ENCODE assay signal across 1 cellular context in the genomic region with DNA sequence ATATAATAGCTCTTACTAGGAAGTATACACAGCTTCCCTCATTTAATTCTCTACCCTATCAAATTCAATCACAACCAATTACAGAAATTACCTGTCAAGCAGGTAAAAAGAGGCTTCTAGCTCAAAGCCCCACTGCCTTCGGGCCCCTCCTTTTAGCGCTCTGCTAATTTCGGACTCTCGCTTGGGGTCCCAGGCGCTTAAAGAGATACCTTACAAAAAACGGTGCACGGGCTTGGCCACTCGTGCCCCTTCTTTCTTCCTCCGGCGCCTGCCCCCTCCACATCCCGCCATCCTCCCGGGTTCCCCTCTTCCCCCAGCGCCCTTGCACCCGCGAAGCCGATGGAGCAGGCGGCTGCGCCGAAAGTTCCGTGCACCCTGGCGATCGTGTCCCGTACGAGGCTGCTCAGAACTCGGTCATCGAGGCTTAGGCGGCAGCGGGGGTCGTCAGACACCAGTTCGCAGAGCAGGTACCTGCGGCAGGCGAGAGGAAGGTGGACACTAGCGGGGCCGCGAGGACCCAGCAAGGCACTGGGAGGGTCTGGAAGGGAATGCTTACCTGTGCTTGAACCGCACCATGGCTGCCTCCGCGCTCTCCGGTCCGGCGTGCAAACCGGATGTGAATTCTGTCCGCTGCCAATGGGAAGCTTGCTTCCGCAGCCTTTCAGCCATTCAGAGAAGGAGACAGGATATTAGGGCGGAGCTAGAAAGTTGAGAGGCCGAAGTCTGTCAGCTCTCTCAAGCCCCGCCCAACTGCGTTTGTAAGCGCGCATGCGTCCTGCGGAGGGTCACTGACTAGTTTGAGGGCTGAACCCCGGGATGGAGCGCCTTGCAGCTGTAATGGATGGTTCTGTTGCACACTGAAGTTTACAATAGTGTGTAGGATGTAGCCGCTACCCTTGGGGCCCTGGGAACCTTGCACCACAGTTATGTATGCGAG.
TF ChIP-seq lines count a peak whose summit lies in the region.

A gene with protein sequence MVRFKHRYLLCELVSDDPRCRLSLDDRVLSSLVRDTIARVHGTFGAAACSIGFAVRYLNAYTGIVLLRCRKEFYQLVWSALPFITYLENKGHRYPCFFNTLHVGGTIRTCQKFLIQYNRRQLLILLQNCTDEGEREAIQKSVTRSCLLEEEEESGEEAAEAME (minus strand): TSS at position 616 of the 937 bp plus-strand sequence. CDS start 40 bp downstream, at position 576.

TF ChIP-seq in HepG2, 621 proteins besides CTCF, POLR2A, EP300 and RAD21 (continued from another document and continues in another):
- TF ChIP-seq, protein P1, sequence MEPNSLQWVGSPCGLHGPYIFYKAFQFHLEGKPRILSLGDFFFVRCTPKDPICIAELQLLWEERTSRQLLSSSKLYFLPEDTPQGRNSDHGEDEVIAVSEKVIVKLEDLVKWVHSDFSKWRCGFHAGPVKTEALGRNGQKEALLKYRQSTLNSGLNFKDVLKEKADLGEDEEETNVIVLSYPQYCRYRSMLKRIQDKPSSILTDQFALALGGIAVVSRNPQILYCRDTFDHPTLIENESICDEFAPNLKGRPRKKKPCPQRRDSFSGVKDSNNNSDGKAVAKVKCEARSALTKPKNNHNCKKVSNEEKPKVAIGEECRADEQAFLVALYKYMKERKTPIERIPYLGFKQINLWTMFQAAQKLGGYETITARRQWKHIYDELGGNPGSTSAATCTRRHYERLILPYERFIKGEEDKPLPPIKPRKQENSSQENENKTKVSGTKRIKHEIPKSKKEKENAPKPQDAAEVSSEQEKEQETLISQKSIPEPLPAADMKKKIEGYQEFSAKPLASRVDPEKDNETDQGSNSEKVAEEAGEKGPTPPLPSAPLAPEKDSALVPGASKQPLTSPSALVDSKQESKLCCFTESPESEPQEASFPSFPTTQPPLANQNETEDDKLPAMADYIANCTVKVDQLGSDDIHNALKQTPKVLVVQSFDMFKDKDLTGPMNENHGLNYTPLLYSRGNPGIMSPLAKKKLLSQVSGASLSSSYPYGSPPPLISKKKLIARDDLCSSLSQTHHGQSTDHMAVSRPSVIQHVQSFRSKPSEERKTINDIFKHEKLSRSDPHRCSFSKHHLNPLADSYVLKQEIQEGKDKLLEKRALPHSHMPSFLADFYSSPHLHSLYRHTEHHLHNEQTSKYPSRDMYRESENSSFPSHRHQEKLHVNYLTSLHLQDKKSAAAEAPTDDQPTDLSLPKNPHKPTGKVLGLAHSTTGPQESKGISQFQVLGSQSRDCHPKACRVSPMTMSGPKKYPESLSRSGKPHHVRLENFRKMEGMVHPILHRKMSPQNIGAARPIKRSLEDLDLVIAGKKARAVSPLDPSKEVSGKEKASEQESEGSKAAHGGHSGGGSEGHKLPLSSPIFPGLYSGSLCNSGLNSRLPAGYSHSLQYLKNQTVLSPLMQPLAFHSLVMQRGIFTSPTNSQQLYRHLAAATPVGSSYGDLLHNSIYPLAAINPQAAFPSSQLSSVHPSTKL (CRISPR knock-in tag; IDR thresholded peaks at IDR 0.05): 0 out of 2 replicates have a peak, but pooled peaks have one; percentile 17
- TF ChIP-seq SMAD1 (CRISPR knock-in tag; IDR thresholded peaks at IDR 0.05; ENCODE audit: borderline replicate concordance, low read depth) (peak; percentile 87; the same call in 1 of the 2 replicates), CBX2 (IDR thresholded peaks at IDR 0.05; ENCODE audit: low read depth, low read length) (no peak), CBX2 (CRISPR knock-in tag; IDR thresholded peaks at IDR 0.05; ENCODE audit: low read depth) (no peak), ZNF124 (CRISPR knock-in tag; IDR thresholded peaks at IDR 0.05) (no peak), ZNF335 (CRISPR knock-in tag; IDR thresholded peaks at IDR 0.05) (no peak), YY1 (IDR thresholded peaks at IDR 0.05; ENCODE audit: insufficient read depth, insufficient replicate concordance, low read depth, low read length) (peak; percentile 88), ARHGAP35 (CRISPR knock-in tag; IDR thresholded peaks at IDR 0.05; ENCODE audit: borderline replicate concordance) (no peak), CBX1 (IDR thresholded peaks at IDR 0.05; ENCODE audit: low read depth) (no peak), RXRA (CRISPR knock-in tag; IDR thresholded peaks at IDR 0.05) (peak; percentile 55; the same call in 1 of the 2 replicates), SAFB2 (CRISPR knock-in tag; IDR thresholded peaks at IDR 0.05; ENCODE audit: borderline replicate concordance, low read depth) (no peak; the same call in 1 of the 2 replicates), NR3C1 (CRISPR knock-in tag; IDR thresholded peaks at IDR 0.05) (no peak), SOX13 (IDR thresholded peaks at IDR 0.05) (no peak), SOX13 (CRISPR knock-in tag; conservative IDR thresholded peaks at IDR 0.05 in 1 of 2, IDR thresholded peaks at IDR 0.05 in 1 of 2) (no peak; a peak in 1 of 4 replicates), MAZ (IDR thresholded peaks at IDR 0.05; ENCODE audit: borderline replicate concordance, low read depth, low read length) (no peak), MAZ (CRISPR knock-in tag; IDR thresholded peaks at IDR 0.05; ENCODE audit: low read depth) (peak; percentile 61), MAFG (CRISPR knock-in tag; IDR thresholded peaks at IDR 0.05) (no peak), RNF2 (conservative IDR thresholded peaks at IDR 0.05; ENCODE audit: low read depth) (no peak), ZNF768 (CRISPR knock-in tag; IDR thresholded peaks at IDR 0.05) (peak; percentile 44; the same call in 1 of the 2 replicates), TMF1 (CRISPR knock-in tag; IDR thresholded peaks at IDR 0.05; ENCODE audit: low read depth) (no peak), MAFK (conservative IDR thresholded peaks at IDR 0.05 in 1 of 2, IDR thresholded peaks at IDR 0.05 in 1 of 2; ENCODE audit: low read length in 2 of 2) (no peak), SALL1 (CRISPR knock-in tag; IDR thresholded peaks at IDR 0.05) (peak; percentile 76), RBFOX2 (IDR thresholded peaks at IDR 0.05; ENCODE audit: low read depth, low read length) (peak; percentile 76), ZNF225 (CRISPR knock-in tag; IDR thresholded peaks at IDR 0.05) (peak; percentile 65; the same call in 1 of the 2 replicates), ZNF230 (CRISPR knock-in tag; IDR thresholded peaks at IDR 0.05) (peak; percentile 48; the same call in 1 of the 2 replicates), GTF3A (CRISPR knock-in tag; conservative IDR thresholded peaks at IDR 0.05) (0 out of 2 replicates have a peak, but pooled peaks have one; percentile 60), ZNF235 (CRISPR knock-in tag; IDR thresholded peaks at IDR 0.05; ENCODE audit: borderline replicate concordance) (no peak), HOXA7 (CRISPR knock-in tag; IDR thresholded peaks at IDR 0.05) (no peak)
- TF ChIP-seq, protein P2, sequence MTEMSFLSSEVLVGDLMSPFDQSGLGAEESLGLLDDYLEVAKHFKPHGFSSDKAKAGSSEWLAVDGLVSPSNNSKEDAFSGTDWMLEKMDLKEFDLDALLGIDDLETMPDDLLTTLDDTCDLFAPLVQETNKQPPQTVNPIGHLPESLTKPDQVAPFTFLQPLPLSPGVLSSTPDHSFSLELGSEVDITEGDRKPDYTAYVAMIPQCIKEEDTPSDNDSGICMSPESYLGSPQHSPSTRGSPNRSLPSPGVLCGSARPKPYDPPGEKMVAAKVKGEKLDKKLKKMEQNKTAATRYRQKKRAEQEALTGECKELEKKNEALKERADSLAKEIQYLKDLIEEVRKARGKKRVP (CRISPR knock-in tag; IDR thresholded peaks at IDR 0.05): no peak
- TF ChIP-seq, protein P3, sequence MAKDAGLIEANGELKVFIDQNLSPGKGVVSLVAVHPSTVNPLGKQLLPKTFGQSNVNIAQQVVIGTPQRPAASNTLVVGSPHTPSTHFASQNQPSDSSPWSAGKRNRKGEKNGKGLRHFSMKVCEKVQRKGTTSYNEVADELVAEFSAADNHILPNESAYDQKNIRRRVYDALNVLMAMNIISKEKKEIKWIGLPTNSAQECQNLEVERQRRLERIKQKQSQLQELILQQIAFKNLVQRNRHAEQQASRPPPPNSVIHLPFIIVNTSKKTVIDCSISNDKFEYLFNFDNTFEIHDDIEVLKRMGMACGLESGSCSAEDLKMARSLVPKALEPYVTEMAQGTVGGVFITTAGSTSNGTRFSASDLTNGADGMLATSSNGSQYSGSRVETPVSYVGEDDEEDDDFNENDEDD (CRISPR knock-in tag; IDR thresholded peaks at IDR 0.05; ENCODE audit: borderline replicate concordance): no peak
- TF ChIP-seq, protein P4, sequence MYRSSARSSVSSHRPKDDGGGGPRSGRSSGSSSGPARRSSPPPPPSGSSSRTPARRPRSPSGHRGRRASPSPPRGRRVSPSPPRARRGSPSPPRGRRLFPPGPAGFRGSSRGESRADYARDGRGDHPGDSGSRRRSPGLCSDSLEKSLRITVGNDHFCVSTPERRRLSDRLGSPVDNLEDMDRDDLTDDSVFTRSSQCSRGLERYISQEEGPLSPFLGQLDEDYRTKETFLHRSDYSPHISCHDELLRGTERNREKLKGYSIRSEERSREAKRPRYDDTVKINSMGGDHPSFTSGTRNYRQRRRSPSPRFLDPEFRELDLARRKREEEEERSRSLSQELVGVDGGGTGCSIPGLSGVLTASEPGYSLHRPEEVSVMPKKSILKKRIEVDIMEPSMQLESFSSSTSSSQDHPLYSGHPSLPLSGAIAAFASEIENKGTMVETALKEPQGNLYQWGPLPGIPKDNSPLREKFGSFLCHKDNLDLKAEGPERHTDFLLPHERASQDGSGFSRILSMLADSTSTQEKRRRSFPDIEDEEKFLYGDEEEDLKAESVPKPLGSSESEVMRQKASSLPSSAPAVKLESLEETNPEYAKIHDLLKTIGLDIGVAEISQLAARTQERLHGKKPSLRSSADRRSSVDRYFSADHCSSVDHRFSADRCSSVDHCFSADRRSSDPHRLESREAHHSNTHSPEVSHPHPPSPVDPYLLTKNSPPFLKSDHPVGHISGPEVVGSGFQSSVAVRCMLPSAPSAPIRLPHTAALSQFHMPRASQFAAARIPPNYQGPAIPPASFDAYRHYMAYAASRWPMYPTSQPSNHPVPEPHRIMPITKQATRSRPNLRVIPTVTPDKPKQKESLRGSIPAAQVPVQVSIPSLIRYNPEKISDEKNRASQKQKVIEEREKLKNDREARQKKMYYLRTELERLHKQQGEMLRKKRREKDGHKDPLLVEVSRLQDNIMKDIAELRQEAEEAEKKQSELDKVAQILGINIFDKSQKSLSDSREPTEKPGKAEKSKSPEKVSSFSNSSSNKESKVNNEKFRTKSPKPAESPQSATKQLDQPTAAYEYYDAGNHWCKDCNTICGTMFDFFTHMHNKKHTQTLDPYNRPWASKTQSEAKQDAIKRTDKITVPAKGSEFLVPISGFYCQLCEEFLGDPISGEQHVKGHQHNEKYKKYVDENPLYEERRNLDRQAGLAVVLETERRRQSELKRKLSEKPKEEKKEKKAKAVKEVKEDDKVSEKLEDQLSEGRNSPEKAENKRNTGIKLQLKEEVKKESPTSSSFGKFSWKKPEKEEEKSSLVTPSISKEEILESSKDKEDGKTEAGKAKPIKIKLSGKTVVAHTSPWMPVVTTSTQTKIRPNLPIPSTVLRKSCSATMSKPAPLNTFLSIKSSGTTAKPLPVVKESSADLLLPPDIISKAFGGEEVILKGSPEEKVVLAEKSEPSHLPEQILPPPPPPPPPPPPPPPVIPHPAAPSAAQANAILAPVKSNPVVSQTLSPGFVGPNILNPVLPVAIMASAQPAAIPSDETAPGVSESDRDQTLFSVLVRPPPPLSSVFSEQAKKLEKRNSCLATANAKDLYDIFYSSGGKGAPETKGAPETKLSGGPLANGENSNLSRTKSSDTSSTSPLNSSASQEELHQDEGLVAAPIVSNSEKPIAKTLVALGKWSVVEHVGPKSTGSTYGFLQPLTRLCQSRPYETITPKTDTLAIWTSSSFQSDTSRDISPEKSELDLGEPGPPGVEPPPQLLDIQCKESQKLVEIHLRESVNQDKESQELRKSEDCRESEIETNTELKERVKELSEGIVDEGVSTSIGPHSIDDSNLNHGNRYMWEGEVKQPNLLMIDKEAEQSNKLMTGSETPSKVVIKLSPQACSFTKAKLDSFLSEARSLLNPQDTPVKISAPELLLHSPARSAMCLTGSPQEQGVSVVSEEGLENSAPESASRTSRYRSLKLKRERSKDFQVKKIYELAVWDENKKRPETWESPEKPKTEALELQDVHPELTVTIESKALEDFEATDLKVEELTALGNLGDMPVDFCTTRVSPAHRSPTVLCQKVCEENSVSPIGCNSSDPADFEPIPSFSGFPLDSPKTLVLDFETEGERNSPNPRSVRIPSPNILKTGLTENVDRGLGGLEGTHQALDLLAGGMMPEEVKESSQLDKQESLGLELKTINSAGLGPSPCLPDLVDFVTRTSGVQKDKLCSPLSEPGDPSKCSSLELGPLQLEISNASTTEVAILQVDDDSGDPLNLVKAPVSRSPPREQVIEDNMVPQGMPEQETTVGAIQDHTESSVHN (CRISPR knock-in tag; IDR thresholded peaks at IDR 0.05): no peak
- TF ChIP-seq, protein P5, sequence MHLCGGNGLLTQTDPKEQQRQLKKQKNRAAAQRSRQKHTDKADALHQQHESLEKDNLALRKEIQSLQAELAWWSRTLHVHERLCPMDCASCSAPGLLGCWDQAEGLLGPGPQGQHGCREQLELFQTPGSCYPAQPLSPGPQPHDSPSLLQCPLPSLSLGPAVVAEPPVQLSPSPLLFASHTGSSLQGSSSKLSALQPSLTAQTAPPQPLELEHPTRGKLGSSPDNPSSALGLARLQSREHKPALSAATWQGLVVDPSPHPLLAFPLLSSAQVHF (CRISPR knock-in tag; IDR thresholded peaks at IDR 0.05): no peak
- TF ChIP-seq, protein P6, sequence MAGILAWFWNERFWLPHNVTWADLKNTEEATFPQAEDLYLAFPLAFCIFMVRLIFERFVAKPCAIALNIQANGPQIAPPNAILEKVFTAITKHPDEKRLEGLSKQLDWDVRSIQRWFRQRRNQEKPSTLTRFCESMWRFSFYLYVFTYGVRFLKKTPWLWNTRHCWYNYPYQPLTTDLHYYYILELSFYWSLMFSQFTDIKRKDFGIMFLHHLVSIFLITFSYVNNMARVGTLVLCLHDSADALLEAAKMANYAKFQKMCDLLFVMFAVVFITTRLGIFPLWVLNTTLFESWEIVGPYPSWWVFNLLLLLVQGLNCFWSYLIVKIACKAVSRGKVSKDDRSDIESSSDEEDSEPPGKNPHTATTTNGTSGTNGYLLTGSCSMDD (CRISPR knock-in tag; IDR thresholded peaks at IDR 0.05): no peak
- TF ChIP-seq, protein P7, sequence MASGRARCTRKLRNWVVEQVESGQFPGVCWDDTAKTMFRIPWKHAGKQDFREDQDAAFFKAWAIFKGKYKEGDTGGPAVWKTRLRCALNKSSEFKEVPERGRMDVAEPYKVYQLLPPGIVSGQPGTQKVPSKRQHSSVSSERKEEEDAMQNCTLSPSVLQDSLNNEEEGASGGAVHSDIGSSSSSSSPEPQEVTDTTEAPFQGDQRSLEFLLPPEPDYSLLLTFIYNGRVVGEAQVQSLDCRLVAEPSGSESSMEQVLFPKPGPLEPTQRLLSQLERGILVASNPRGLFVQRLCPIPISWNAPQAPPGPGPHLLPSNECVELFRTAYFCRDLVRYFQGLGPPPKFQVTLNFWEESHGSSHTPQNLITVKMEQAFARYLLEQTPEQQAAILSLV (CRISPR knock-in tag; IDR thresholded peaks at IDR 0.05; ENCODE audit: borderline replicate concordance): peak; percentile 82; the same call in 1 of the 2 replicates
- TF ChIP-seq, protein P8, sequence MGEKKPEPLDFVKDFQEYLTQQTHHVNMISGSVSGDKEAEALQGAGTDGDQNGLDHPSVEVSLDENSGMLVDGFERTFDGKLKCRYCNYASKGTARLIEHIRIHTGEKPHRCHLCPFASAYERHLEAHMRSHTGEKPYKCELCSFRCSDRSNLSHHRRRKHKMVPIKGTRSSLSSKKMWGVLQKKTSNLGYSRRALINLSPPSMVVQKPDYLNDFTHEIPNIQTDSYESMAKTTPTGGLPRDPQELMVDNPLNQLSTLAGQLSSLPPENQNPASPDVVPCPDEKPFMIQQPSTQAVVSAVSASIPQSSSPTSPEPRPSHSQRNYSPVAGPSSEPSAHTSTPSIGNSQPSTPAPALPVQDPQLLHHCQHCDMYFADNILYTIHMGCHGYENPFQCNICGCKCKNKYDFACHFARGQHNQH (CRISPR knock-in tag; IDR thresholded peaks at IDR 0.05): no peak
